Comparison of ENCODE assay signal across 27 cellular contexts in the genomic region with DNA sequence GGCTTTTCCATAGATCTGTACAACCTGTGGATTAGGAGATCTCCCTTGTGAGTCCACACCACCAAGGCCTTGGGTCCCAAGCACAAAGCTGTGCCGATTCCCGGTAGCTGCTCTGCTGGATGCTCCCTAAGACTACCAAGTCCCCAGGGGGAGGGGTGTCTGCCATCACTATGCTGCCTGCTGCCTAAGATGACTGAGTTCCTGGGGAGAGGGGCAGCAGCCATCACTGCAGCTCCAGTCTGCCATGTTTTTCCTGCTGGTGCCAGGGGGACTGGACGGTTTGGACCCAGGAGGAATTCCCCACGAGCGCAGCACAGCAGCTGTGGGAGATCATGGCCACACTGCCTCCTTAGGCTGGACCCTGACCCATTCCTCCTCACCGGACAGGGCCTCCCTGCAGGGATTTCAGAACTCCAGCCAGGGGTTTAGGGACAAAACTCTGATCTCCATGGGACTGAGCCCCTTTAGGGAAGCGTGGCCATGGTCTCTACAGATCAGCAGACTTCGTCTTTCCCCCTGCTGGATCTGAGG.
"Had no signal": no experiment of that assay in that cellular context is flagged by ENCODE, and none has a peak within 500 bp of the region (broad histone marks: within the 10 kb centered on the region; RNA-seq: fewer than 3 reads in every experiment).

No MANE protein-coding gene starts in this region.

- H3K4me3 Mint-ChIP-seq: stimulated activated effector memory CD8-positive, alpha-beta T cell treated with anti-CD3 and anti-CD28 coated beads, Interleukin-12 subunit alpha, Interleukin-12 subunit beta, amount 100 ng/mL, for 72 hours; stimulated activated memory B cell treated with anti-CD40 and anti-IgM and Interleukin-4, amounts not matched to agents 10 μg/mL and 1 μg/mL and 100 μg/mL, for 72 hours; stimulated activated naive B cell treated with anti-CD40 and anti-IgM and Interleukin-4, amounts not matched to agents 10 μg/mL and 1 μg/mL and 100 μg/mL, for 72 hours; stimulated activated naive CD8-positive, alpha-beta T cell treated with anti-CD3 and anti-CD28 coated beads, Interleukin-15, amount 100 ng/mL, for 72 hours; stimulated activated naive CD8-positive, alpha-beta T cell treated with anti-CD3 and anti-CD28 coated beads, Interleukin-15, Interleukin-2, amounts not matched to agents 100 ng/mL and 50 ng/mL, for 24 hours; type B pancreatic cell had no signal

- H3K27ac Mint-ChIP-seq: stimulated activated effector memory CD8-positive, alpha-beta T cell treated with anti-CD3 and anti-CD28 coated beads, Interleukin-12 subunit alpha, Interleukin-12 subunit beta, amount 100 ng/mL, for 72 hours; stimulated activated memory B cell treated with anti-CD40 and anti-IgM and Interleukin-4, amounts not matched to agents 10 μg/mL and 1 μg/mL and 100 μg/mL, for 72 hours; stimulated activated naive B cell treated with anti-CD40 and anti-IgM and Interleukin-4, amounts not matched to agents 10 μg/mL and 1 μg/mL and 100 μg/mL, for 72 hours; stimulated activated naive CD8-positive, alpha-beta T cell treated with anti-CD3 and anti-CD28 coated beads, Interleukin-15, amount 100 ng/mL, for 72 hours; stimulated activated naive CD8-positive, alpha-beta T cell treated with anti-CD3 and anti-CD28 coated beads, Interleukin-15, Interleukin-2, amounts not matched to agents 100 ng/mL and 50 ng/mL, for 24 hours; type B pancreatic cell had no signal

- H3K36me3 Mint-ChIP-seq: stimulated activated effector memory CD8-positive, alpha-beta T cell treated with anti-CD3 and anti-CD28 coated beads, Interleukin-12 subunit alpha, Interleukin-12 subunit beta, amount 100 ng/mL, for 72 hours; stimulated activated memory B cell treated with anti-CD40 and anti-IgM and Interleukin-4, amounts not matched to agents 10 μg/mL and 1 μg/mL and 100 μg/mL, for 72 hours; stimulated activated naive B cell treated with anti-CD40 and anti-IgM and Interleukin-4, amounts not matched to agents 10 μg/mL and 1 μg/mL and 100 μg/mL, for 72 hours; type B pancreatic cell had no signal

- ATAC-seq: stimulated activated effector memory CD8-positive, alpha-beta T cell treated with anti-CD3 and anti-CD28 coated beads, Interleukin-12 subunit alpha, Interleukin-12 subunit beta, amount 100 ng/mL, for 72 hours; stimulated activated memory B cell treated with anti-CD40 and anti-IgM and Interleukin-4, amounts not matched to agents 10 μg/mL and 1 μg/mL and 100 μg/mL, for 72 hours; stimulated activated naive B cell treated with anti-CD40 and anti-IgM and Interleukin-4, amounts not matched to agents 10 μg/mL and 1 μg/mL and 100 μg/mL, for 72 hours; stimulated activated naive CD8-positive, alpha-beta T cell treated with anti-CD3 and anti-CD28 coated beads, Interleukin-15, amount 100 ng/mL, for 72 hours; stimulated activated naive CD8-positive, alpha-beta T cell treated with anti-CD3 and anti-CD28 coated beads, Interleukin-15, Interleukin-2, amounts not matched to agents 100 U/mL and 50 U/mL, for 24 hours had no signal

- H3K27me3 Mint-ChIP-seq: stimulated activated memory B cell treated with anti-CD40 and anti-IgM and Interleukin-4, amounts not matched to agents 10 μg/mL and 1 μg/mL and 100 μg/mL, for 72 hours; stimulated activated naive B cell treated with anti-CD40 and anti-IgM and Interleukin-4, amounts not matched to agents 10 μg/mL and 1 μg/mL and 100 μg/mL, for 72 hours; stimulated activated naive CD8-positive, alpha-beta T cell treated with anti-CD3 and anti-CD28 coated beads, Interleukin-15, amount 100 ng/mL, for 72 hours; stimulated activated naive CD8-positive, alpha-beta T cell treated with anti-CD3 and anti-CD28 coated beads, Interleukin-15, Interleukin-2, amounts not matched to agents 100 ng/mL and 50 ng/mL, for 24 hours; type B pancreatic cell had no signal

- H3K27me3 ChIP-seq: stomach, suprapubic skin, testis, thyroid gland, tibial artery, tibial nerve, transverse colon, upper lobe of left lung, upper lobe of right lung, uterus, vagina had no signal

- H3K36me3 ChIP-seq: stomach, suprapubic skin, thoracic aorta, thyroid gland, tibial artery, tibial nerve, transverse colon, upper lobe of left lung, upper lobe of right lung, uterus, vagina had no signal

- H3K4me1 Mint-ChIP-seq: stimulated activated effector memory CD8-positive, alpha-beta T cell treated with anti-CD3 and anti-CD28 coated beads, Interleukin-12 subunit alpha, Interleukin-12 subunit beta, amount 100 ng/mL, for 72 hours; stimulated activated memory B cell treated with anti-CD40 and anti-IgM and Interleukin-4, amounts not matched to agents 10 μg/mL and 1 μg/mL and 100 μg/mL, for 72 hours; stimulated activated naive B cell treated with anti-CD40 and anti-IgM and Interleukin-4, amounts not matched to agents 10 μg/mL and 1 μg/mL and 100 μg/mL, for 72 hours; stimulated activated naive CD8-positive, alpha-beta T cell treated with anti-CD3 and anti-CD28 coated beads, Interleukin-15, amount 100 ng/mL, for 72 hours had no signal

- H3K27ac ChIP-seq: stomach, suprapubic skin, testis, thoracic aorta, thyroid gland, tibial artery, tibial nerve, transverse colon, upper lobe of left lung, upper lobe of right lung, uterus, vagina had no signal

- H3K4me3 ChIP-seq: stomach, suprapubic skin, testis, thoracic aorta, thyroid gland, tibial artery, tibial nerve, transverse colon, upper lobe of left lung, upper lobe of right lung, uterus, vagina had no signal

- H3K9me3 ChIP-seq: testis, thoracic aorta, thyroid gland, tibial artery, transverse colon, upper lobe of right lung, uterus, vagina had no signal

- H3K4me1 ChIP-seq: stomach, suprapubic skin, testis, thyroid gland, tibial artery, tibial nerve, transverse colon, upper lobe of left lung, upper lobe of right lung, uterus, vagina had no signal

- DNase-seq: stimulated activated CD4-positive, alpha-beta T cell treated with anti-CD3 and anti-CD28 coated beads, Interleukin-2, amount 100 ng/mL, for 48 hours; stimulated activated CD4-positive, alpha-beta T cell treated with anti-CD3 and anti-CD28 coated beads, Interleukin-4, amount 100 ng/mL, for 1 hour; stimulated activated CD4-positive, alpha-beta T cell treated with anti-CD3 and anti-CD28 coated beads, Interleukin-4, amount 100 ng/mL, for 24 hours; stimulated activated CD8-positive, alpha-beta memory T cell treated with anti-CD3 and anti-CD28 coated beads, Interleukin-4, amount 100 ng/mL, for 48 hours; stimulated activated naive B cell treated with anti-CD40 and anti-IgM and Interleukin-4, amounts not matched to agents 10 μg/mL and 1 μg/mL and 100 μg/mL, for 72 hours; stimulated activated naive CD4-positive, alpha-beta T cell; stimulated activated naive CD4-positive, alpha-beta T cell treated with Interleukin-2 at 50 U/mL for 16 hours; stimulated activated naive CD8-positive, alpha-beta T cell treated with anti-CD3 and anti-CD28 coated beads, Interleukin-15, amount 100 ng/mL, for 72 hours; stimulated activated naive CD8-positive, alpha-beta T cell treated with anti-CD3 and anti-CD28 coated beads, Interleukin-15, Interleukin-2, amounts not matched to agents 100 U/mL and 50 U/mL, for 24 hours; stomach; substantia nigra; testis; thyroid gland; transverse colon; trophoblast cell; upper lobe of right lung; uterus had no signal
